22 cellular contexts compared by ENCODE assay signal in the genomic region with DNA sequence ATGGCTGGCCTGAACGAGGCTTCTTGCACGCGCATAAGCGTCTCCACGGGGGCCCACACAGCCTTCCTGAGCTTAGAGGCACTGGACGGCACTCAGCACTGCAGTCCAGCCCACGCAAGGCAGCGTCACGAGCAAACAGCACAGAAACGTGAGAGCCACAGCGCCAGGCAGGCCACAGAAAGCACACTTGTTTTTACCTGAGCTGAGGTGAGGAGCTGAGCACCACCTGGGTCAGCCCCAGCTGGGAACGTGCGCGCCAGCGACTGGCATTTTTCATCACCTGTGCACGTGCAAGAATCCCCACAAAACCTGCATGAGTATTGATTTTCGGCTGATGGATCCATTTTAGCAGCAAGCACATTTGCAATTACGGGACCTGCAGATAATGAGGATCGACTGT. TPM values are rescaled to one million over a fixed set of nuclear protein-coding genes. Genes with fewer than 3 reads are reported as not detected.
A peak's percentile ranks its signal among the peaks of the same experiment; 100 is the strongest.
DNase-seq lines count a peak whose midpoint lies in the region; ATAC-seq, FAIRE-seq and TF ChIP-seq lines count a peak whose summit lies in the region.
"Had no signal": no experiment of that assay in that cellular context is flagged by ENCODE, and none has a peak within 500 bp of the region (broad histone marks: within the 10 kb centered on the region; RNA-seq: fewer than 3 reads in every experiment).

No MANE protein-coding gene starts in this region.

- no peak overlapping the region for H2BK15ac ChIP-seq in H9 (ENCODE audit: low read depth, low read length)

- H3K9ac ChIP-seq in H9 (ENCODE audit: extremely low read depth, insufficient read length, low read length) (no peak overlapping the region), kidney (ENCODE audit: low read length in 2 of 2) (no peak overlapping the region)
- H3K9ac ChIP-seq: SK-N-SH had no signal

- H3K36me3 ChIP-seq in kidney (ENCODE audit: control insufficient read depth in 1 of 2, insufficient read depth in 2 of 2, low read length in 2 of 2), result peaks cover 5 to 6% of the 10 kb centered on the region in 2 donors

- POLR2A ChIA-PET in activated CD4-positive, alpha-beta T cell treated with anti-CD3 and anti-CD28 coated beads, Interleukin-2, amount 10 ng/mL, durations not matched to agents 7 days and 5 days (lab: Charles Lee), result no interaction called here

- no peak overlapping the region for H3K4ac ChIP-seq in H9 (ENCODE audit: low read depth, low read length)

- peaks cover 9 to 21% of the 10 kb centered on the region in 2 experiments for H3K4me1 Mint-ChIP-seq in H9
- H3K4me1 Mint-ChIP-seq in natural killer cell treated with Interleukin-12 subunit alpha and Interleukin-12 subunit beta and Interleukin-15 and Interleukin-18, amount 100 ng/mL, for 72 hours (ENCODE audit: low read depth in 2 of 2), result peaks cover 0 to 3% of the 10 kb centered on the region in 2 donors
- no peaks in the 10 kb centered on the region for H3K4me1 Mint-ChIP-seq in activated CD4-positive, alpha-beta T cell treated with anti-CD3 and anti-CD28 coated beads, Interleukin-2, amount 10 ng/mL, durations not matched to agents 7 days and 5 days

- no peak overlapping the region for H2BK120ac ChIP-seq in H9 (ENCODE audit: low read depth, low read length, poor library complexity, severe bottlenecking)

- no peak overlapping the region for H2AK5ac ChIP-seq in H9 (ENCODE audit: insufficient read length, low read length)

- no peak for FAIRE-seq in kidney (lab: Jason Lieb, UNC)
- FAIRE-seq: H54, K562 had no signal

- H3K9me3 Mint-ChIP-seq in H9, result no peaks in the 10 kb centered on the region
- H3K9me3 Mint-ChIP-seq in natural killer cell treated with Interleukin-12 subunit alpha and Interleukin-12 subunit beta and Interleukin-15 and Interleukin-18, amount 100 ng/mL, for 72 hours, result no peaks in the 10 kb centered on the region
- no peaks in the 10 kb centered on the region for H3K9me3 Mint-ChIP-seq in activated CD4-positive, alpha-beta T cell treated with anti-CD3 and anti-CD28 coated beads, Interleukin-2, amount 10 ng/mL, durations not matched to agents 7 days and 5 days
- H3K9me3 Mint-ChIP-seq: T-helper 1 cell treated with Interleukin-12 subunit alpha and Interleukin-12 subunit beta and Interleukin-4 antibody, amounts not matched to agents 30 μg/mL and 1 μg/mL, for 36 hours had no signal

- H3K4me1 ChIP-seq in H9 (ENCODE audit: insufficient read depth, low read length), result no peaks in the 10 kb centered on the region
- no peaks in the 10 kb centered on the region for H3K4me1 ChIP-seq in kidney (ENCODE audit: control insufficient read depth in 1 of 2, insufficient read depth in 1 of 2, low read depth in 1 of 2, low read length in 2 of 2)
- H3K4me1 ChIP-seq: BE2C had no signal

- H2BK5ac ChIP-seq in H9 (ENCODE audit: insufficient read length, low read length), result no peak overlapping the region

- H3K18ac ChIP-seq in H9 (ENCODE audit: insufficient read length, low read depth, low read length), result no peak overlapping the region

- H3K79me2 ChIP-seq in H9 (ENCODE audit: insufficient read depth, low read length), result no peaks in the 10 kb centered on the region

- WGBS in H9 (ENCODE audit: extremely low coverage, insufficient read length, low lambda C conversion rate), result no CpG with 5 or more reads among the region's 19 CpGs

- H3T11ph ChIP-seq in H9 (ENCODE audit: low read length), result no peak overlapping the region

- TF ChIP-seq CTCF in H9 (conservative IDR thresholded peaks at IDR 0.05), result no peak
- no peak for TF ChIP-seq CTCF in kidney (IDR thresholded peaks at IDR 0.05; ENCODE audit: borderline replicate concordance, extremely low read depth, insufficient read depth)

- intact Hi-C loops in kidney (cut with DNase I), result no loop called here

- H4K5ac ChIP-seq in H9 (ENCODE audit: insufficient read length, low read depth, low read length), result no peak overlapping the region

- H3K79me1 ChIP-seq in H9 (ENCODE audit: insufficient read depth, low read depth, low read length, poor library complexity, severe bottlenecking), result no peaks in the 10 kb centered on the region

- H4K8ac ChIP-seq in H9 (replicated peaks; ENCODE audit: insufficient read length, low read depth, low read length), result no peak overlapping the region

- H3K4me3 ChIP-seq in kidney (ENCODE audit: low read length in 2 of 2), result no peak overlapping the region
- H3K4me3 ChIP-seq: K562 had no signal

- CTCF ChIA-PET in activated CD4-positive, alpha-beta T cell treated with anti-CD3 and anti-CD28 coated beads, Interleukin-2, amount 10 ng/mL, durations not matched to agents 7 days and 5 days (lab: Charles Lee), result interaction anchor here (1.4 kb wide), 1 partner anchor 9 kb away, joined by 3 read pairs; no protein-coding TSS in a partner anchor

- no peak overlapping the region for H3K4me2 ChIP-seq in H9 (ENCODE audit: insufficient read depth, insufficient read length, low read length)
- H3K4me2 ChIP-seq: SK-N-SH had no signal

- H3K27ac ChIP-seq in H9 (ENCODE audit: insufficient read length, low read depth, low read length) (no peak overlapping the region), kidney (ENCODE audit: low read depth in 2 of 2, low read length in 2 of 2) (no peak overlapping the region)

- no peak overlapping the region for H2BK12ac ChIP-seq in H9 (ENCODE audit: insufficient read length, low read depth, low read length)

- no peaks in the 10 kb centered on the region for H3K27me3 Mint-ChIP-seq in H9 (ENCODE audit: low read depth)
- no peaks in the 10 kb centered on the region for H3K27me3 Mint-ChIP-seq in natural killer cell treated with Interleukin-12 subunit alpha and Interleukin-12 subunit beta and Interleukin-15 and Interleukin-18, amount 100 ng/mL, for 72 hours
- H3K27me3 Mint-ChIP-seq in activated CD4-positive, alpha-beta T cell treated with anti-CD3 and anti-CD28 coated beads, Interleukin-2, amount 10 ng/mL, durations not matched to agents 7 days and 5 days, result no peaks in the 10 kb centered on the region

- H3K56ac ChIP-seq in H9 (ENCODE audit: insufficient read length, low read depth, low read length), result no peak overlapping the region

- H3K14ac ChIP-seq in H9 (ENCODE audit: insufficient read depth, low read length), result no peak overlapping the region

- no peaks in the 10 kb centered on the region for H4K20me1 ChIP-seq in H9 (ENCODE audit: control insufficient read depth, insufficient read depth, insufficient read length)

- H2AFZ ChIP-seq in H9 (ENCODE audit: low read length), result no peak overlapping the region

- no peak overlapping the region for H3K23ac ChIP-seq in H9 (ENCODE audit: insufficient read length, low read depth, low read length)

- no peaks in the 10 kb centered on the region for H3K9me3 ChIP-seq in H9 (ENCODE audit: control insufficient read depth, low read depth, low read length)
- H3K9me3 ChIP-seq in kidney (ENCODE audit: control insufficient read depth in 1 of 2, low read length in 2 of 2), result no peaks in the 10 kb centered on the region
- H3K9me3 ChIP-seq: BE2C, SK-N-SH had no signal

- DNase-seq in NCI-H1417 (lab: John Stamatoyannopoulos, UW), result peak in 2 of 3 experiments; percentile 29 to 47
- DNase-seq in NCI-H1417 treated with DMSO at 0.1 percent for 48 hours (lab: John Stamatoyannopoulos, UW), result no peak
- no peak for DNase-seq in H9
- peak; percentile 88 for DNase-seq in NCI-H2171 treated with DMSO at 0.1 percent for 48 hours (lab: John Stamatoyannopoulos, UW)
- peak; percentile 51 for DNase-seq in kidney
- DNase-seq in natural killer cell treated with Interleukin-12 subunit alpha and Interleukin-12 subunit beta and Interleukin-15 and Interleukin-18, amount 100 ng/mL, for 72 hours (ENCODE audit: low spot score), result no peak
- no peak for DNase-seq in GF-D8 (lab: John Stamatoyannopoulos, UW)
- DNase-seq in activated CD4-positive, alpha-beta T cell treated with anti-CD3 and anti-CD28 coated beads, Interleukin-2, amount 10 ng/mL, durations not matched to agents 7 days and 5 days, result no peak
- DNase-seq: 8988T, ACHN, BE2C, DMS153, Kasumi-1, NCI-H1105, NCI-H187 treated with DMSO at 0.1 percent for 48 hours, NCI-H526 treated with DMSO at 0.1 percent for 48 hours, SK-N-SH, SW 1271, T-helper 9 cell had no signal

- H3K27me3 ChIP-seq in H9 (ENCODE audit: insufficient read depth, low read length), result no peaks in the 10 kb centered on the region
- H3K27me3 ChIP-seq: BE2C had no signal

- H3K4me3 Mint-ChIP-seq in H9, result no peak overlapping the region
- no peak overlapping the region for H3K4me3 Mint-ChIP-seq in natural killer cell treated with Interleukin-12 subunit alpha and Interleukin-12 subunit beta and Interleukin-15 and Interleukin-18, amount 100 ng/mL, for 72 hours
- H3K4me3 Mint-ChIP-seq in activated CD4-positive, alpha-beta T cell treated with anti-CD3 and anti-CD28 coated beads, Interleukin-2, amount 10 ng/mL, durations not matched to agents 7 days and 5 days, result no peak overlapping the region
- H3K4me3 Mint-ChIP-seq: T-helper 1 cell treated with Interleukin-12 subunit alpha and Interleukin-12 subunit beta and Interleukin-4 antibody, amounts not matched to agents 30 μg/mL and 1 μg/mL, for 36 hours had no signal

- no peaks in the 10 kb centered on the region for H3K23me2 ChIP-seq in H9 (ENCODE audit: insufficient read length, low read depth, low read length, poor library complexity, severe bottlenecking)

- peak overlapping the region in 2 of 3 experiments; percentile 18 to 91; a peak in 2 of 7 replicates for H3K27ac Mint-ChIP-seq in H9
- H3K27ac Mint-ChIP-seq in natural killer cell treated with Interleukin-12 subunit alpha and Interleukin-12 subunit beta and Interleukin-15 and Interleukin-18, amount 100 ng/mL, for 72 hours, result no peak overlapping the region
- H3K27ac Mint-ChIP-seq in activated CD4-positive, alpha-beta T cell treated with anti-CD3 and anti-CD28 coated beads, Interleukin-2, amount 10 ng/mL, durations not matched to agents 7 days and 5 days, result no peak overlapping the region
- H3K27ac Mint-ChIP-seq: T-helper 1 cell treated with Interleukin-12 subunit alpha and Interleukin-12 subunit beta and Interleukin-4 antibody, amounts not matched to agents 30 μg/mL and 1 μg/mL, for 36 hours had no signal

- H2BK20ac ChIP-seq in H9 (ENCODE audit: low read depth, low read length, poor library complexity, severe bottlenecking), result no peak overlapping the region

- H3K36me3 Mint-ChIP-seq in H9 (ENCODE audit: insufficient read depth in 1 of 3, low read depth in 3 of 3), result peaks cover 0 to 4% (median 0%) of the 10 kb centered on the region in 3 experiments; a peak in 2 of 7 replicates
- H3K36me3 Mint-ChIP-seq in natural killer cell treated with Interleukin-12 subunit alpha and Interleukin-12 subunit beta and Interleukin-15 and Interleukin-18, amount 100 ng/mL, for 72 hours, result no peaks in the 10 kb centered on the region
- H3K36me3 Mint-ChIP-seq in activated CD4-positive, alpha-beta T cell treated with anti-CD3 and anti-CD28 coated beads, Interleukin-2, amount 10 ng/mL, durations not matched to agents 7 days and 5 days (ENCODE audit: low read depth), result peaks cover 2% of the 10 kb centered on the region

- H4K91ac ChIP-seq in H9 (ENCODE audit: insufficient read length, low read depth, low read length), result no peak overlapping the region

- ATAC-seq in natural killer cell treated with Interleukin-12 subunit alpha and Interleukin-12 subunit beta and Interleukin-15 and Interleukin-18, amount 100 ng/mL, for 72 hours, result no peak
- ATAC-seq: K562 had no signal

RNA-seq across cellular contexts. Expression of gene IQCE, which starts 26.7 kb away (rescaled TPM):
- total RNA-seq in H9 (2021) (6.7 and 7.0 TPM in 2 replicates), kidney (27.8 TPM)
- 6.1 TPM for polyA plus RNA-seq in kidney (ENCODE audit: insufficient read depth, low read depth, low replicate concordance)
- 10 to 100 TPM; 11.6 to 17.7 TPM for total RNA-seq in natural killer cell treated with Interleukin-12 subunit alpha and Interleukin-12 subunit beta and Interleukin-15 and Interleukin-18, amount 100 ng/mL, for 72 hours
- total RNA-seq in activated CD4-positive, alpha-beta T cell treated with anti-CD3 and anti-CD28 coated beads, Interleukin-2, amount 10 ng/mL, durations not matched to agents 7 days and 5 days, result 10 to 100 TPM; 13.8 to 15.5 TPM

RNA-seq across cellular contexts. Expression of gene BRAT1, which starts 30.1 kb away (rescaled TPM):
- total RNA-seq in H9 (2021), result 41.2 and 42.6 TPM in 2 replicates
- total RNA-seq in kidney, result 23.7 TPM
- 18.7 TPM for polyA plus RNA-seq in kidney (ENCODE audit: insufficient read depth, low read depth, low replicate concordance)
- total RNA-seq in natural killer cell treated with Interleukin-12 subunit alpha and Interleukin-12 subunit beta and Interleukin-15 and Interleukin-18, amount 100 ng/mL, for 72 hours, result 10 to 100 TPM; 27.0 to 61.4 TPM
- 10 to 100 TPM; 40.0 to 43.9 TPM for total RNA-seq in activated CD4-positive, alpha-beta T cell treated with anti-CD3 and anti-CD28 coated beads, Interleukin-2, amount 10 ng/mL, durations not matched to agents 7 days and 5 days

RNA-seq across cellular contexts. Expression of gene TTYH3, which starts 46.3 kb away (rescaled TPM):
- total RNA-seq in H9 (2021) (122 TPM in 2 replicates), kidney (55.0 TPM)
- 22.5 TPM for polyA plus RNA-seq in kidney (ENCODE audit: insufficient read depth, low read depth, low replicate concordance)
- 10 to 100 TPM; 23.7 to 24.8 TPM for total RNA-seq in natural killer cell treated with Interleukin-12 subunit alpha and Interleukin-12 subunit beta and Interleukin-15 and Interleukin-18, amount 100 ng/mL, for 72 hours
- total RNA-seq in activated CD4-positive, alpha-beta T cell treated with anti-CD3 and anti-CD28 coated beads, Interleukin-2, amount 10 ng/mL, durations not matched to agents 7 days and 5 days, result 10 to 100 TPM; 17.2 to 19.7 TPM

Comparison
In these comparisons a context has a peak if more than half of its experiments do, and no peak if none do; other contexts are left out.
1. DNase-seq: peak in NCI-H1417 (2 of 3), NCI-H2171 treated with DMSO at 0.1 percent for 48 hours (single experiment) and kidney (single experiment); none in NCI-H1417 treated with DMSO at 0.1 percent for 48 hours (single experiment), H9 (single experiment), natural killer cell treated with Interleukin-12 subunit alpha and Interleukin-12 subunit beta and Interleukin-15 and Interleukin-18, amount 100 ng/mL, for 72 hours (single experiment), GF-D8 (single experiment) and activated CD4-positive, alpha-beta T cell treated with anti-CD3 and anti-CD28 coated beads, Interleukin-2, amount 10 ng/mL, durations not matched to agents 7 days and 5 days (single experiment).
2. H3K27ac Mint-ChIP-seq: peak in H9 (2 of 3); none in natural killer cell treated with Interleukin-12 subunit alpha and Interleukin-12 subunit beta and Interleukin-15 and Interleukin-18, amount 100 ng/mL, for 72 hours (0 of 2) and activated CD4-positive, alpha-beta T cell treated with anti-CD3 and anti-CD28 coated beads, Interleukin-2, amount 10 ng/mL, durations not matched to agents 7 days and 5 days (single experiment).